Comparison of ENCODE assay signal across 23 cellular contexts in genomic region chr9:133151041-133151440, GRCh38. TPM values are rescaled to one million over a fixed set of nuclear protein-coding genes. Genes with fewer than 3 reads are reported as not detected.
DNase-seq lines count a peak whose midpoint lies in the region; ATAC-seq, FAIRE-seq and TF ChIP-seq lines count a peak whose summit lies in the region.
"Had no signal": no experiment of that assay in that cellular context is flagged by ENCODE, and none has a peak within 500 bp of the region (broad histone marks: within the 10 kb centered on the region; RNA-seq: fewer than 3 reads in every experiment).

No MANE protein-coding gene starts in this region.

- H3K9me3 Mint-ChIP-seq in activated naive CD4-positive, alpha-beta T cell treated with anti-CD3 and anti-CD28 coated beads, Interleukin-2, amount 50 U/mL, for 24 hours: no peaks in the 10 kb centered on the region
- H3K9me3 Mint-ChIP-seq in glutamatergic neuron (ENCODE audit: unreplicated experiment): peaks cover 20% of the 10 kb centered on the region
- no peaks in the 10 kb centered on the region for H3K9me3 Mint-ChIP-seq in stimulated activated effector memory CD8-positive, alpha-beta T cell treated with anti-CD3 and anti-CD28 coated beads, Interleukin-12 subunit alpha, Interleukin-12 subunit beta, amount 100 ng/mL, for 72 hours
- H3K9me3 Mint-ChIP-seq: HFFc6 had no signal

- H3K4me1 Mint-ChIP-seq in activated naive CD4-positive, alpha-beta T cell treated with anti-CD3 and anti-CD28 coated beads, Interleukin-2, amount 50 U/mL, for 24 hours: peaks cover 15% of the 10 kb centered on the region
- peaks cover 8% of the 10 kb centered on the region for H3K4me1 Mint-ChIP-seq in glutamatergic neuron (ENCODE audit: low read depth, unreplicated experiment)
- peaks cover 24% of the 10 kb centered on the region for H3K4me1 Mint-ChIP-seq in stimulated activated effector memory CD8-positive, alpha-beta T cell treated with anti-CD3 and anti-CD28 coated beads, Interleukin-12 subunit alpha, Interleukin-12 subunit beta, amount 100 ng/mL, for 72 hours

- intact Hi-C loops in kidney (cut with DNase I): no loop called here

- no peak overlapping the region for H3K9ac ChIP-seq in kidney (ENCODE audit: low read length in 2 of 2)

- ATAC-seq in RWPE2 (ENCODE audit: low read depth): no peak
- ATAC-seq in stimulated activated effector memory CD8-positive, alpha-beta T cell treated with anti-CD3 and anti-CD28 coated beads, Interleukin-12 subunit alpha, Interleukin-12 subunit beta, amount 100 ng/mL, for 72 hours: no peak
- ATAC-seq in HG02623 (IDR thresholded peaks at IDR 0.05; ENCODE audit: unreplicated experiment): no peak
- ATAC-seq in GM19397 (IDR thresholded peaks at IDR 0.05; ENCODE audit: unreplicated experiment): no peak
- ATAC-seq: heart left ventricle, right lobe of liver had no signal

- no peaks in the 10 kb centered on the region for H3K36me3 Mint-ChIP-seq in activated naive CD4-positive, alpha-beta T cell treated with anti-CD3 and anti-CD28 coated beads, Interleukin-2, amount 50 U/mL, for 24 hours
- H3K36me3 Mint-ChIP-seq in glutamatergic neuron (ENCODE audit: unreplicated experiment): no peaks in the 10 kb centered on the region
- peaks cover 31% of the 10 kb centered on the region for H3K36me3 Mint-ChIP-seq in stimulated activated effector memory CD8-positive, alpha-beta T cell treated with anti-CD3 and anti-CD28 coated beads, Interleukin-12 subunit alpha, Interleukin-12 subunit beta, amount 100 ng/mL, for 72 hours

- H3K27ac ChIP-seq in RWPE2 (ENCODE audit: poor library complexity, severe bottlenecking) (no peak overlapping the region), kidney (ENCODE audit: low read depth in 2 of 2, low read length in 2 of 2) (no peak overlapping the region)
- H3K27ac ChIP-seq: neutrophil, Peyer's patch, right lobe of liver, WERI-Rb-1 had no signal

- peaks cover 5% of the 10 kb centered on the region for H3K4me1 ChIP-seq in RWPE2 (ENCODE audit: insufficient read depth, poor library complexity, severe bottlenecking)
- H3K4me1 ChIP-seq in kidney (ENCODE audit: control insufficient read depth in 1 of 2, insufficient read depth in 1 of 2, low read depth in 1 of 2, low read length in 2 of 2): peaks cover 8 to 9% of the 10 kb centered on the region in 2 donors

- H3K36me3 ChIP-seq in RWPE2 (ENCODE audit: low read depth): no peaks in the 10 kb centered on the region
- H3K36me3 ChIP-seq in kidney (ENCODE audit: control insufficient read depth in 1 of 2, insufficient read depth in 2 of 2, low read length in 2 of 2): no peaks in the 10 kb centered on the region
- H3K36me3 ChIP-seq: Peyer's patch, right lobe of liver had no signal

- H3K27me3 ChIP-seq in RWPE2 (ENCODE audit: insufficient read depth, poor library complexity, severe bottlenecking): no peaks in the 10 kb centered on the region
- H3K27me3 ChIP-seq: heart left ventricle, Peyer's patch, right lobe of liver had no signal

- no peak for TF ChIP-seq CTCF in RWPE2 (IDR thresholded peaks at IDR 0.05; ENCODE audit: poor library complexity, severe bottlenecking)
- no peak for TF ChIP-seq CTCF in glutamatergic neuron (IDR thresholded peaks at IDR 0.05; ENCODE audit: partially characterized antibody, unreplicated experiment)
- no peak for TF ChIP-seq CTCF in kidney (IDR thresholded peaks at IDR 0.05; ENCODE audit: borderline replicate concordance, extremely low read depth, insufficient read depth)

- no peak overlapping the region for H3K4me3 Mint-ChIP-seq in activated naive CD4-positive, alpha-beta T cell treated with anti-CD3 and anti-CD28 coated beads, Interleukin-2, amount 50 U/mL, for 24 hours
- H3K4me3 Mint-ChIP-seq in glutamatergic neuron (ENCODE audit: unreplicated experiment): no peak overlapping the region
- H3K4me3 Mint-ChIP-seq in stimulated activated effector memory CD8-positive, alpha-beta T cell treated with anti-CD3 and anti-CD28 coated beads, Interleukin-12 subunit alpha, Interleukin-12 subunit beta, amount 100 ng/mL, for 72 hours: peak overlapping the region; percentile 40
- H3K4me3 Mint-ChIP-seq: HFFc6 had no signal

- no peak for FAIRE-seq in kidney (lab: Jason Lieb, UNC)
- FAIRE-seq: GM12891, islet of Langerhans had no signal

- no peak overlapping the region for H3K4me3 ChIP-seq in RWPE2 (ENCODE audit: severe bottlenecking)
- no peak overlapping the region for H3K4me3 ChIP-seq in kidney (ENCODE audit: low read length in 2 of 2)
- H3K4me3 ChIP-seq: heart left ventricle, Peyer's patch, right lobe of liver had no signal

- no peaks in the 10 kb centered on the region for H3K27me3 Mint-ChIP-seq in activated naive CD4-positive, alpha-beta T cell treated with anti-CD3 and anti-CD28 coated beads, Interleukin-2, amount 50 U/mL, for 24 hours
- H3K27me3 Mint-ChIP-seq in glutamatergic neuron (ENCODE audit: unreplicated experiment): peaks cover 17% of the 10 kb centered on the region

- DNase-seq in activated naive CD4-positive, alpha-beta T cell treated with anti-CD3 and anti-CD28 coated beads, Interleukin-2, amount 50 U/mL, for 16 hours: no peak
- DNase-seq in RWPE2 (ENCODE audit: low spot score) (peak; percentile 45), glutamatergic neuron (peak; percentile 8), kidney (no peak)
- no peak for DNase-seq in stimulated activated effector memory CD8-positive, alpha-beta T cell treated with anti-CD3 and anti-CD28 coated beads, Interleukin-12 subunit alpha, Interleukin-12 subunit beta, amount 100 ng/mL, for 72 hours (ENCODE audit: low spot score in 2 of 2)
- DNase-seq: activated CD8-positive, alpha-beta memory T cell treated with anti-CD3 and anti-CD28 coated beads, Interleukin-2, amount 50 U/mL, for 4 hours; central memory CD4-positive, alpha-beta T cell; effector CD4-positive, alpha-beta T cell; GF-D8; HFFc6; mammary epithelial cell; NCI-H1436; Peyer's patch; right lobe of liver; SW 1271; WERI-Rb-1 had no signal

- H3K9me3 ChIP-seq in RWPE2 (ENCODE audit: severe bottlenecking) (no peaks in the 10 kb centered on the region), kidney (ENCODE audit: control insufficient read depth in 1 of 2, low read length in 2 of 2) (no peaks in the 10 kb centered on the region)
- H3K9me3 ChIP-seq: heart left ventricle, neutrophil, Peyer's patch, right lobe of liver had no signal

- H3K27ac Mint-ChIP-seq in activated naive CD4-positive, alpha-beta T cell treated with anti-CD3 and anti-CD28 coated beads, Interleukin-2, amount 50 U/mL, for 24 hours: peak overlapping the region; percentile 87
- H3K27ac Mint-ChIP-seq in glutamatergic neuron (ENCODE audit: unreplicated experiment): no peak overlapping the region
- peak overlapping the region; percentile 96 for H3K27ac Mint-ChIP-seq in stimulated activated effector memory CD8-positive, alpha-beta T cell treated with anti-CD3 and anti-CD28 coated beads, Interleukin-12 subunit alpha, Interleukin-12 subunit beta, amount 100 ng/mL, for 72 hours
- H3K27ac Mint-ChIP-seq: HFFc6 had no signal

RNA-seq across cellular contexts. Expression of gene GBGT1, which starts 12.7 kb away (rescaled TPM):
- total RNA-seq in glutamatergic neuron (ENCODE audit: unreplicated experiment): 1.3 TPM
- 21.6 TPM for total RNA-seq in kidney
- polyA plus RNA-seq in kidney (ENCODE audit: insufficient read depth, low read depth, low replicate concordance): 7.9 TPM

RNA-seq across cellular contexts. Expression of gene RALGDS, which starts 30.0 kb away (rescaled TPM):
- 449 TPM for total RNA-seq in glutamatergic neuron (ENCODE audit: unreplicated experiment)
- 43.3 TPM for total RNA-seq in kidney
- 13.0 TPM for polyA plus RNA-seq in kidney (ENCODE audit: insufficient read depth, low read depth, low replicate concordance)

RNA-seq across cellular contexts. Expression of gene OBP2B, which starts 58.0 kb away (rescaled TPM):
- total RNA-seq in glutamatergic neuron (ENCODE audit: unreplicated experiment): not detected
- total RNA-seq in kidney: not detected
- not detected for polyA plus RNA-seq in kidney (ENCODE audit: insufficient read depth, low read depth, low replicate concordance)
- total RNA-seq: heart left ventricle, HFFc6, Peyer's patch, right lobe of liver had no signal

Comparison
In these comparisons a context has a peak if more than half of its experiments do, and no peak if none do; other contexts are left out.
1. DNase-seq: peak in RWPE2 (single experiment) and glutamatergic neuron (single experiment); none in activated naive CD4-positive, alpha-beta T cell treated with anti-CD3 and anti-CD28 coated beads, Interleukin-2, amount 50 U/mL, for 16 hours (single experiment), stimulated activated effector memory CD8-positive, alpha-beta T cell treated with anti-CD3 and anti-CD28 coated beads, Interleukin-12 subunit alpha, Interleukin-12 subunit beta, amount 100 ng/mL, for 72 hours (0 of 2) and kidney (single experiment).
2. RNA of gene RALGDS, which starts 30.0 kb away (total RNA-seq): 449 TPM in glutamatergic neuron (single experiment); 43.3 TPM in kidney (single experiment); every median in the first group is over 10 times any median in the second.